In the genomic region with DNA sequence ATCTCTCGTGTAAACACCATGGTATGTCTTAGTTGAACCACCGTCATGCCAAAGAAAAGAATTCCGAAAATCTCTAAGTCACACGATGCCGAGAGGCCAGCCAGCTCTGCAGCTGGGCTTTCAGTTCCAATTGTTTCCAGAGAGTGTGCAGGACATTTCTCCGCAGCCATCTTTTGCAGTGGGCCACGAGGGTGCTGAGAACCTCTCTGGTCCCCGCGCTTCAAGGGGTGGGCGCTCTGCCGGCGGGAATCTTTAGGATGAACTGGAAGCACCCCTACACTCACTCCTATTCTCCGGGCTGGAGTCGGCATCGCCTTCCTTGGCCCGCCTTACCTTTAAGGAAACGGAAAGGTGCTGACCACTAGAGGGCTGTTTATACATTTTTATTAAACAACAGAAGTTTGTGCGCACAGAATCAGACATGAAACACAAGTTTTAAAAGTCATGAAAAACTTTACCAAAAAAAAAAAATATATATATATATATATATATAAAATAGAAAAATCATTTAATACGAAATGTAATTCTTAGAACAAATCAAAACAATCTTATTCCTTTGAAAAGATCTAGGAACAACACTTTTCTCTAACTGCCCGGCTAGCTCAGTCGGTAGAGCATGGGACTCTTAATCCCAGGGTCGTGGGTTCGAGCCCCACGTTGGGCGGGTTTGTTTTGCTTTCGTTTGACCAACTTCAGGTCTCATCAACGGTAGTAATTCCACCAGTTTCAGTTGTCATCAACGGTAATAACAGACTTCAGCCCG, we compare ENCODE assay signal across 8 cellular contexts. TPM values are rescaled to one million over a fixed set of nuclear protein-coding genes. Genes with fewer than 3 reads are reported as not detected.
A peak's percentile ranks its signal among the peaks of the same experiment; 100 is the strongest.
DNase-seq lines count a peak whose midpoint lies in the region; ATAC-seq and TF ChIP-seq lines count a peak whose summit lies in the region.

No MANE protein-coding gene starts in this region.

- no peak overlapping the region for H3K14ac ChIP-seq in neuronal stem cell (ENCODE audit: low read length)

- no peaks in the 10 kb centered on the region for H3K79me1 ChIP-seq in neuronal stem cell (ENCODE audit: low read depth, low read length)

- no peaks in the 10 kb centered on the region for H3K27me3 ChIP-seq in CD4-positive, CD25-positive, alpha-beta regulatory T cell (ENCODE audit: control insufficient read depth, insufficient read depth, low read length)
- H3K27me3 ChIP-seq in RWPE2 (ENCODE audit: insufficient read depth, poor library complexity, severe bottlenecking), result no peaks in the 10 kb centered on the region
- H3K27me3 ChIP-seq in neuronal stem cell (ENCODE audit: control insufficient read depth in 3 of 3, insufficient read depth in 3 of 3, low read depth in 1 of 3, low read length in 3 of 3), result no peaks in the 10 kb centered on the region
- H3K27me3 ChIP-seq in subcutaneous abdominal adipose tissue (ENCODE audit: control insufficient read depth in 5 of 5, insufficient read depth in 4 of 5, low read length in 5 of 5), result no peaks in the 10 kb centered on the region

- H4K8ac ChIP-seq in neuronal stem cell (ENCODE audit: low read depth, low read length), result no peak overlapping the region

- H2BK12ac ChIP-seq in neuronal stem cell (ENCODE audit: low read length), result no peak overlapping the region

- H3K36me3 Mint-ChIP-seq in CD4-positive, CD25-positive, alpha-beta regulatory T cell, result no peaks in the 10 kb centered on the region
- H3K36me3 Mint-ChIP-seq in IgD-negative memory B cell, result no peaks in the 10 kb centered on the region

- TF ChIP-seq CTCF in RWPE2 (IDR thresholded peaks at IDR 0.05; ENCODE audit: poor library complexity, severe bottlenecking), result peak; percentile 96

- H3K4me1 ChIP-seq in CD4-positive, CD25-positive, alpha-beta regulatory T cell (ENCODE audit: control insufficient read depth, insufficient read depth, low read length, poor library complexity, severe bottlenecking), result peaks cover 4% of the 10 kb centered on the region
- H3K4me1 ChIP-seq in RWPE2 (ENCODE audit: insufficient read depth, poor library complexity, severe bottlenecking) (no peaks in the 10 kb centered on the region), neuronal stem cell (ENCODE audit: control insufficient read depth in 2 of 2, insufficient read depth in 1 of 2, low read depth in 1 of 2, low read length in 2 of 2) (no peaks in the 10 kb centered on the region), subcutaneous abdominal adipose tissue (ENCODE audit: control insufficient read depth in 5 of 5, insufficient read depth in 5 of 5, low read length in 5 of 5) (peaks cover 0 to 6% (median 0%) of the 10 kb centered on the region in 5 donors)

- no peaks in the 10 kb centered on the region for H3K36me3 ChIP-seq in CD4-positive, CD25-positive, alpha-beta regulatory T cell (ENCODE audit: control insufficient read depth, insufficient read depth, low read length)
- H3K36me3 ChIP-seq in RWPE2 (ENCODE audit: low read depth), result no peaks in the 10 kb centered on the region
- no peaks in the 10 kb centered on the region for H3K36me3 ChIP-seq in neuronal stem cell (replicated peaks in 1 of 2; ENCODE audit: control insufficient read depth in 2 of 2, insufficient read depth in 2 of 2, low read length in 2 of 2)
- H3K36me3 ChIP-seq in subcutaneous abdominal adipose tissue (ENCODE audit: control insufficient read depth in 5 of 5, insufficient read depth in 5 of 5, low read length in 5 of 5), result no peaks in the 10 kb centered on the region

- peak overlapping the region; percentile 82 to 90 (median 82) for H3K4me3 Mint-ChIP-seq in CD4-positive, CD25-positive, alpha-beta regulatory T cell
- H3K4me3 Mint-ChIP-seq in IgD-negative memory B cell, result peak overlapping the region; percentile 76 to 93 (median 88)

- H4K91ac ChIP-seq in neuronal stem cell (ENCODE audit: low read depth, low read length, poor library complexity), result no peak overlapping the region

- no peak overlapping the region for H3K4ac ChIP-seq in neuronal stem cell (ENCODE audit: low read length)

- no peaks in the 10 kb centered on the region for H3K9me3 ChIP-seq in CD4-positive, CD25-positive, alpha-beta regulatory T cell (ENCODE audit: control insufficient read depth in 2 of 2, low read length in 2 of 2)
- H3K9me3 ChIP-seq in RWPE2 (ENCODE audit: severe bottlenecking) (no peaks in the 10 kb centered on the region), neuronal stem cell (replicated peaks in 1 of 2; ENCODE audit: control insufficient read depth in 2 of 2, insufficient read depth in 1 of 2, low read depth in 1 of 2, low read length in 2 of 2) (peaks cover 0 to 8% of the 10 kb centered on the region in 2 donors), subcutaneous abdominal adipose tissue (ENCODE audit: control insufficient read depth in 5 of 5, low read length in 5 of 5) (no peaks in the 10 kb centered on the region)

- WGBS in neuronal stem cell (ENCODE audit: extremely low coverage in 2 of 2, insufficient read length in 2 of 2, insufficient replicate concordance in 1 of 2), 2 donors, result no CpG with 5 or more reads among the region's 29 CpGs

- no peak overlapping the region for H2BK15ac ChIP-seq in neuronal stem cell (ENCODE audit: low read length)

- H3K27ac Mint-ChIP-seq in CD4-positive, CD25-positive, alpha-beta regulatory T cell, result peak overlapping the region; percentile 76 to 96 (median 83)
- H3K27ac Mint-ChIP-seq in IgD-negative memory B cell, result peak overlapping the region; percentile 90 to 96 (median 96)

- H3K27me3 Mint-ChIP-seq in CD4-positive, CD25-positive, alpha-beta regulatory T cell, result peaks cover 4% of the 10 kb centered on the region
- H3K27me3 Mint-ChIP-seq in IgD-negative memory B cell, result peaks cover 2% of the 10 kb centered on the region

- no peak overlapping the region for H3K23ac ChIP-seq in neuronal stem cell (ENCODE audit: low read depth, low read length, poor library complexity)

- ATAC-seq in CD4-positive, CD25-positive, alpha-beta regulatory T cell (ENCODE audit: low read depth in 2 of 2), result peak; percentile 65 to 72
- ATAC-seq in GM21381 (IDR thresholded peaks at IDR 0.05; ENCODE audit: unreplicated experiment) (peak; percentile 80), RWPE2 (ENCODE audit: low read depth) (peak; percentile 94)

- H3K27ac ChIP-seq in CD4-positive, CD25-positive, alpha-beta regulatory T cell (ENCODE audit: insufficient read depth, low read length, poor library complexity, severe bottlenecking), result no peak overlapping the region
- H3K27ac ChIP-seq in RWPE2 (ENCODE audit: poor library complexity, severe bottlenecking), result peak overlapping the region; percentile 27
- peak overlapping the region; percentile 97 for H3K27ac ChIP-seq in neuronal stem cell (replicated peaks; ENCODE audit: low read length)
- H3K27ac ChIP-seq in subcutaneous abdominal adipose tissue (ENCODE audit: low read depth, low read length), result peak overlapping the region; percentile 46

- peak overlapping the region; percentile 57 for H3K18ac ChIP-seq in neuronal stem cell (ENCODE audit: low read length)

- no peak overlapping the region for H2BK5ac ChIP-seq in neuronal stem cell (ENCODE audit: low read length)

- peak overlapping the region; percentile 40 for H3K4me2 ChIP-seq in neuronal stem cell (ENCODE audit: insufficient read depth, low read length, poor library complexity, severe bottlenecking)

- H2BK120ac ChIP-seq in neuronal stem cell (ENCODE audit: low read depth, low read length), result no peak overlapping the region

- no peak overlapping the region for H2AK5ac ChIP-seq in neuronal stem cell (ENCODE audit: low read depth, low read length)

- peak; percentile 44 to 76 (median 68) for DNase-seq in CD4-positive, CD25-positive, alpha-beta regulatory T cell
- DNase-seq in RWPE2 (ENCODE audit: low spot score), result peak; percentile 87
- DNase-seq in activated naive CD4-positive, alpha-beta T cell (lab: John Stamatoyannopoulos, UW), result peak; percentile 38 to 64 (median 46)
- peak; percentile 85 for DNase-seq in foreskin melanocyte
- peak; percentile 72 for DNase-seq in neuronal stem cell (ENCODE audit: low spot score)

- H3K9ac ChIP-seq in neuronal stem cell (ENCODE audit: low read depth, low read length, poor library complexity) (no peak overlapping the region), subcutaneous abdominal adipose tissue (ENCODE audit: low read length in 5 of 5) (peak overlapping the region in 3 of 5 donors; percentile 31 to 72 (median 57))

- H2AFZ ChIP-seq in neuronal stem cell (ENCODE audit: low read length), result peak overlapping the region; percentile 93

- no peaks in the 10 kb centered on the region for H3K9me3 Mint-ChIP-seq in CD4-positive, CD25-positive, alpha-beta regulatory T cell
- no peaks in the 10 kb centered on the region for H3K9me3 Mint-ChIP-seq in IgD-negative memory B cell

- H3K4me1 Mint-ChIP-seq in CD4-positive, CD25-positive, alpha-beta regulatory T cell, result peaks cover 4 to 9% (median 9%) of the 10 kb centered on the region in 4 donors
- H3K4me1 Mint-ChIP-seq in IgD-negative memory B cell, result peaks cover 5 to 9% (median 8%) of the 10 kb centered on the region in 3 donors

- peak overlapping the region; percentile 42 for H3K4me3 ChIP-seq in CD4-positive, CD25-positive, alpha-beta regulatory T cell (ENCODE audit: low read depth, low read length)
- H3K4me3 ChIP-seq in RWPE2 (ENCODE audit: severe bottlenecking), result peak overlapping the region; percentile 41
- peak overlapping the region; percentile 50 to 81 for H3K4me3 ChIP-seq in neuronal stem cell (ENCODE audit: low read length in 2 of 2)
- H3K4me3 ChIP-seq in subcutaneous abdominal adipose tissue (ENCODE audit: low read depth in 1 of 5, low read length in 5 of 5), result peak overlapping the region; percentile 64 to 80 (median 77)

RNA-seq across cellular contexts. Expression of a gene that starts 12.5 kb away (rescaled TPM):
- total RNA-seq in CD4-positive, CD25-positive, alpha-beta regulatory T cell, result 402 TPM
- polyA plus RNA-seq in CD4-positive, CD25-positive, alpha-beta regulatory T cell, result 100 to 1,000 TPM; 271 to 324 (median 292) TPM
- polyA plus RNA-seq in IgD-negative memory B cell, result 218 TPM
- 744 TPM for polyA plus RNA-seq in neuronal stem cell (2013, experiment 1 of 2)
- polyA plus RNA-seq in neuronal stem cell (2013, experiment 2 of 2), result 748 TPM

RNA-seq across cellular contexts. Expression of a gene that starts 48.9 kb away (rescaled TPM):
- total RNA-seq in CD4-positive, CD25-positive, alpha-beta regulatory T cell, result not detected
- not detected for polyA plus RNA-seq in CD4-positive, CD25-positive, alpha-beta regulatory T cell
- 0.04 TPM for polyA plus RNA-seq in IgD-negative memory B cell
- polyA plus RNA-seq in neuronal stem cell (2013, experiment 1 of 2), result 36.9 TPM
- polyA plus RNA-seq in neuronal stem cell (2013, experiment 2 of 2), result 37.0 TPM
